ENCODE assay signal across 1 cellular context in the genomic region with DNA sequence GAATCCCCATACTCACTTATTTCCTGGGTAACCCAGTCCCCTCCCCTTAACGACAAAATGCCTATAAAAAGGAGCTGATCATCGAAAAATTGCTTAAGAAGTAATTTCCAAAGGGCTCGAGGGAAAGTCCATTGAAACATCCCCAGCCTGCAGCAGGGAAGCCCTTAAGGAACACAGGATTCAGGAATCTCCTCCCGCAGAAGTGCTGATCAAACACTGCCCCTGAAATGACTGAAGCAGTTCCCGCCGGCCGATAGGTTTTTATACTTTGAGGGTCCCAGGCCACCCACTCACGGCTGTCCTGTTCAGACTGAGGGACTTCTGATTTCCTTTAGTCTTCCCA.
TF ChIP-seq lines count a peak whose summit lies in the region.

No MANE protein-coding gene starts in this region.

TF ChIP-seq in neural cell, 6 proteins besides CTCF, POLR2A, EP300 and RAD21 (continued from another document):
- TF ChIP-seq, protein P1, sequence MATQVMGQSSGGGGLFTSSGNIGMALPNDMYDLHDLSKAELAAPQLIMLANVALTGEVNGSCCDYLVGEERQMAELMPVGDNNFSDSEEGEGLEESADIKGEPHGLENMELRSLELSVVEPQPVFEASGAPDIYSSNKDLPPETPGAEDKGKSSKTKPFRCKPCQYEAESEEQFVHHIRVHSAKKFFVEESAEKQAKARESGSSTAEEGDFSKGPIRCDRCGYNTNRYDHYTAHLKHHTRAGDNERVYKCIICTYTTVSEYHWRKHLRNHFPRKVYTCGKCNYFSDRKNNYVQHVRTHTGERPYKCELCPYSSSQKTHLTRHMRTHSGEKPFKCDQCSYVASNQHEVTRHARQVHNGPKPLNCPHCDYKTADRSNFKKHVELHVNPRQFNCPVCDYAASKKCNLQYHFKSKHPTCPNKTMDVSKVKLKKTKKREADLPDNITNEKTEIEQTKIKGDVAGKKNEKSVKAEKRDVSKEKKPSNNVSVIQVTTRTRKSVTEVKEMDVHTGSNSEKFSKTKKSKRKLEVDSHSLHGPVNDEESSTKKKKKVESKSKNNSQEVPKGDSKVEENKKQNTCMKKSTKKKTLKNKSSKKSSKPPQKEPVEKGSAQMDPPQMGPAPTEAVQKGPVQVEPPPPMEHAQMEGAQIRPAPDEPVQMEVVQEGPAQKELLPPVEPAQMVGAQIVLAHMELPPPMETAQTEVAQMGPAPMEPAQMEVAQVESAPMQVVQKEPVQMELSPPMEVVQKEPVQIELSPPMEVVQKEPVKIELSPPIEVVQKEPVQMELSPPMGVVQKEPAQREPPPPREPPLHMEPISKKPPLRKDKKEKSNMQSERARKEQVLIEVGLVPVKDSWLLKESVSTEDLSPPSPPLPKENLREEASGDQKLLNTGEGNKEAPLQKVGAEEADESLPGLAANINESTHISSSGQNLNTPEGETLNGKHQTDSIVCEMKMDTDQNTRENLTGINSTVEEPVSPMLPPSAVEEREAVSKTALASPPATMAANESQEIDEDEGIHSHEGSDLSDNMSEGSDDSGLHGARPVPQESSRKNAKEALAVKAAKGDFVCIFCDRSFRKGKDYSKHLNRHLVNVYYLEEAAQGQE (IDR thresholded peaks at IDR 0.05; ENCODE audit: borderline replicate concordance) = no peak
